In genomic region chr11:77036398-77036797, GRCh38 we compare ENCODE assay signal across 1 cellular context.
TF ChIP-seq lines count a peak whose summit lies in the region.

No MANE protein-coding gene starts in this region.

TF ChIP-seq in WTC11, 78 proteins besides CTCF, POLR2A, EP300 and RAD21 (continued from another document):
- TF ChIP-seq PRDM15 (CRISPR knock-in tag; IDR thresholded peaks at IDR 0.05) (no peak), GABPB1 (CRISPR knock-in tag; IDR thresholded peaks at IDR 0.05) (peak; percentile 65), MLX (CRISPR knock-in tag; IDR thresholded peaks at IDR 0.05) (no peak)
